In the genomic region with DNA sequence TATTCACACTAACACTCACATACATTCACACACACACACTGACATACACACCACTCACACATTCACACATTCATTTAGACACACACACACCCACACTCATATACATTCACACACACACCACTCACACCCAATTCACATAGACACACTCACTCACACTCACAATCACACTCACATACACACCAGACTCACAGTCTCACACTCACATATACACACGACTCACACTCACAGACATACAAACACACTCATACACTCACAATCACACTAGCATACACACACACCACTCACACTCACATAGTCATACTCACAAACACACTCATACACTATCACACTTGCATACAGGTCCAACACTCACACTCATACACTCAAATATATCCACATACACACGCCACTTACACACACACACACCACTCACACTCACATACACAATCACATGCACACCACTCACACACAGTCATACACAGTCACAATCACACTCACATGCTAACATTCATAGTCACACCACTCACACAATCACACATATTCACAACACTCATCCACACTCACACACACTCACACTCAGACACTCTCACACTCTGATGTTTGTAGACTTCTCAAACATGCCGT, we compare ENCODE assay signal across 30 cellular contexts.
"Had no signal": no experiment of that assay in that cellular context is flagged by ENCODE, and none has a peak within 500 bp of the region (broad histone marks: within the 10 kb centered on the region; RNA-seq: fewer than 3 reads in every experiment).

No MANE protein-coding gene starts in this region.

- H3K9me3 ChIP-seq: left lung, lower lobe of right lung, neutrophil, ovary, spleen, stomach, testis, thyroid gland, transverse colon, upper lobe of left lung had no signal

- H3K27ac Mint-ChIP-seq: immature natural killer cell; mesothelial cell of epicardium; naive B cell; natural killer cell; nephron progenitor cell; neural progenitor cell; progenitor cell of endocrine pancreas; stimulated activated effector memory CD8-positive, alpha-beta T cell treated with anti-CD3 and anti-CD28 coated beads, Interleukin-12 subunit alpha, Interleukin-12 subunit beta, amount 100 ng/mL, for 72 hours had no signal

- H3K4me1 ChIP-seq: left lung, lower lobe of right lung, neural progenitor cell, sigmoid colon, stomach, testis, thyroid gland, transverse colon, upper lobe of left lung had no signal

- H3K4me3 ChIP-seq: left lung, lower lobe of right lung, neural progenitor cell, ovary, sigmoid colon, spleen, stomach, testis, thyroid gland, transverse colon, upper lobe of left lung had no signal

- H3K4me2 ChIP-seq: neural progenitor cell had no signal

- H2AFZ ChIP-seq: neural progenitor cell had no signal

- H3K27me3 Mint-ChIP-seq: naive B cell had no signal

- H3K27me3 ChIP-seq: left lung, neural progenitor cell, neutrophil, ovary, spleen, stomach, testis, thyroid gland, transverse colon, upper lobe of left lung had no signal

- H3K9ac ChIP-seq: neural progenitor cell had no signal

- ATAC-seq: left colon; left lung; lower lobe of right lung; right cardiac atrium; stimulated activated effector memory CD8-positive, alpha-beta T cell treated with anti-CD3 and anti-CD28 coated beads, Interleukin-12 subunit alpha, Interleukin-12 subunit beta, amount 100 ng/mL, for 72 hours had no signal

- H3K27ac ChIP-seq: left lung, lower lobe of right lung, neural progenitor cell, neutrophil, ovary, sigmoid colon, spleen, stomach, testis, thyroid gland, transverse colon, upper lobe of left lung had no signal

- H3K36me3 ChIP-seq: left lung, lower lobe of right lung, neural progenitor cell, neutrophil, ovary, sigmoid colon, spleen, stomach, thyroid gland, transverse colon, upper lobe of left lung had no signal

- DNase-seq: hypothalamus; immature natural killer cell; kidney; left colon; left lung; lower lobe of right lung; mesendoderm; naive B cell; natural killer cell; nephron progenitor cell; occipital lobe; ovary; retina; right cardiac atrium; sigmoid colon; small intestine; spleen; stimulated activated CD4-positive, alpha-beta T cell treated with anti-CD3 and anti-CD28 coated beads, Interleukin-4, amount 100 ng/mL, for 24 hours; stimulated activated naive CD4-positive, alpha-beta T cell; stomach; testis; thyroid gland; transverse colon; upper lobe of left lung had no signal

- H3K4me3 Mint-ChIP-seq: immature natural killer cell; mesothelial cell of epicardium; naive B cell; natural killer cell; nephron progenitor cell; neural progenitor cell; stimulated activated effector memory CD8-positive, alpha-beta T cell treated with anti-CD3 and anti-CD28 coated beads, Interleukin-12 subunit alpha, Interleukin-12 subunit beta, amount 100 ng/mL, for 72 hours had no signal

- FAIRE-seq: islet of Langerhans, kidney, small intestine had no signal

- H3K9me3 Mint-ChIP-seq: immature natural killer cell; mesothelial cell of epicardium; naive B cell; natural killer cell; neural progenitor cell; stimulated activated effector memory CD8-positive, alpha-beta T cell treated with anti-CD3 and anti-CD28 coated beads, Interleukin-12 subunit alpha, Interleukin-12 subunit beta, amount 100 ng/mL, for 72 hours had no signal

- H3K4me1 Mint-ChIP-seq: immature natural killer cell, mesothelial cell of epicardium, natural killer cell, nephron progenitor cell, neural progenitor cell had no signal
